In genomic region chr12:82688619-82689018, GRCh38 we compare ENCODE assay signal across 8 cellular contexts. TPM values are rescaled to one million over a fixed set of nuclear protein-coding genes. Genes with fewer than 3 reads are reported as not detected.
DNase-seq lines count a peak whose midpoint lies in the region; ATAC-seq, FAIRE-seq and TF ChIP-seq lines count a peak whose summit lies in the region.

No MANE protein-coding gene starts in this region.

- no peak overlapping the region for H2AFZ ChIP-seq in OCI-LY3 (ENCODE audit: low read depth, low read length)

- peaks cover 5% of the 10 kb centered on the region for H3K36me3 Mint-ChIP-seq in activated CD4-positive, alpha-beta T cell treated with anti-CD3 and anti-CD28 coated beads for 36 hours (ENCODE audit: low read depth)

- peaks cover 10% of the 10 kb centered on the region for H3K4me1 Mint-ChIP-seq in activated CD4-positive, alpha-beta T cell treated with anti-CD3 and anti-CD28 coated beads for 36 hours

- H3K9me3 Mint-ChIP-seq in activated CD4-positive, alpha-beta T cell treated with anti-CD3 and anti-CD28 coated beads for 36 hours (ENCODE audit: low read depth): no peaks in the 10 kb centered on the region

- H3K27me3 ChIP-seq in OCI-LY3 (ENCODE audit: low read depth, low read length) (peaks cover 6% of the 10 kb centered on the region; the same call in 1 of the 2 replicates), skeletal muscle satellite cell (ENCODE audit: control insufficient read depth, insufficient read depth, low read length) (peaks cover 9% of the 10 kb centered on the region)

- H3K4me3 ChIP-seq in OCI-LY3 (ENCODE audit: low read length): peak overlapping the region; percentile 87; the same call in 1 of the 2 replicates
- peak overlapping the region; percentile 78 for H3K4me3 ChIP-seq in fibroblast of pulmonary artery (replicated peaks; ENCODE audit: low read depth, low read length)
- H3K4me3 ChIP-seq in skeletal muscle satellite cell (ENCODE audit: low read length): no peak overlapping the region

- no peak for DNase-seq in activated CD4-positive, alpha-beta T cell treated with anti-CD3 and anti-CD28 coated beads for 36 hours
- no peak for DNase-seq in activated CD4-positive, alpha-beta T cell treated with anti-CD3 and anti-CD28 coated beads, Interleukin-2, amount 50 U/mL, for 4 hours
- DNase-seq in fibroblast of pulmonary artery (ENCODE audit: low read depth) (no peak), D721Med (ENCODE audit: insufficient read length, low spot score) (no peak), occipital lobe (lab: John Stamatoyannopoulos, UW) (no peak)
- DNase-seq in stimulated activated CD4-positive, alpha-beta T cell treated with anti-CD3 and anti-CD28 coated beads, Interleukin-2, amount 100 ng/mL, for 48 hours: no peak

- ATAC-seq in activated CD4-positive, alpha-beta T cell treated with anti-CD3 and anti-CD28 coated beads for 36 hours: no peak

- H3K4me2 ChIP-seq in OCI-LY3 (ENCODE audit: low read length) (peak overlapping the region; percentile 93; the same call in 1 of the 2 replicates), skeletal muscle satellite cell (ENCODE audit: low read length) (peak overlapping the region; percentile 95)

- TF ChIP-seq CTCF in OCI-LY3 (IDR thresholded peaks at IDR 0.05; ENCODE audit: low read depth, low read length): no peak
- TF ChIP-seq CTCF in fibroblast of pulmonary artery (IDR thresholded peaks at IDR 0.05; ENCODE audit: low read length, missing control alignments): no peak
- TF ChIP-seq CTCF in D721Med (IDR thresholded peaks at IDR 0.05; ENCODE audit: insufficient read depth, missing control alignments): no peak

- H3K79me2 ChIP-seq in OCI-LY3 (ENCODE audit: low read length): no peaks in the 10 kb centered on the region

- POLR2A ChIA-PET in activated CD4-positive, alpha-beta T cell treated with anti-CD3 and anti-CD28 coated beads for 36 hours (lab: Charles Lee): no interaction called here

- no peaks in the 10 kb centered on the region for H3K9me3 ChIP-seq in OCI-LY3 (ENCODE audit: insufficient read depth, low read length)
- H3K9me3 ChIP-seq in skeletal muscle satellite cell (replicated peaks; ENCODE audit: low read length): no peaks in the 10 kb centered on the region

- H3K27ac Mint-ChIP-seq in activated CD4-positive, alpha-beta T cell treated with anti-CD3 and anti-CD28 coated beads for 36 hours: no peak overlapping the region

- H3K27me3 Mint-ChIP-seq in activated CD4-positive, alpha-beta T cell treated with anti-CD3 and anti-CD28 coated beads for 36 hours: peaks cover 4% of the 10 kb centered on the region

- H3K4me1 ChIP-seq in OCI-LY3 (ENCODE audit: low read length) (peaks cover 14% of the 10 kb centered on the region), skeletal muscle satellite cell (ENCODE audit: control insufficient read depth, insufficient read depth, low read length) (no peaks in the 10 kb centered on the region)

- intact Hi-C loops in activated CD4-positive, alpha-beta T cell treated with anti-CD3 and anti-CD28 coated beads for 36 hours (cut with DNase I, micrococcal nuclease): loop anchor here (5.0 to 10.0 kb wide), 4 partner anchors 161 to 466 kb away; no protein-coding TSS in a partner anchor

- H3K36me3 ChIP-seq in OCI-LY3 (replicated peaks; ENCODE audit: low read depth, low read length) (no peaks in the 10 kb centered on the region), skeletal muscle satellite cell (ENCODE audit: insufficient read depth, low read length) (no peaks in the 10 kb centered on the region)

- no peak for FAIRE-seq in D721Med (lab: Jason Lieb, UNC)

- no peaks in the 10 kb centered on the region for H4K20me1 ChIP-seq in OCI-LY3 (ENCODE audit: insufficient read depth, low read length)

- CTCF ChIA-PET in activated CD4-positive, alpha-beta T cell treated with anti-CD3 and anti-CD28 coated beads for 36 hours (lab: Charles Lee): no interaction called here

- H3K4me3 Mint-ChIP-seq in activated CD4-positive, alpha-beta T cell treated with anti-CD3 and anti-CD28 coated beads for 36 hours: peak overlapping the region; percentile 79

- H3K27ac ChIP-seq in OCI-LY3 (ENCODE audit: low read length): no peak overlapping the region

- H3K9ac ChIP-seq in OCI-LY3 (ENCODE audit: low read length) (no peak overlapping the region), skeletal muscle satellite cell (ENCODE audit: low read depth, low read length) (no peak overlapping the region)

RNA-seq across cellular contexts. Expression of gene TMTC2, which starts 1.9 kb away (rescaled TPM):
- total RNA-seq in activated CD4-positive, alpha-beta T cell treated with anti-CD3 and anti-CD28 coated beads for 36 hours: 1 to 10 TPM; 2.4 to 2.5 TPM
- 1.0 and 1.5 TPM in 2 replicates for total RNA-seq in skeletal muscle satellite cell (2012; rRNA removed)
- 22.9 TPM for total RNA-seq in occipital lobe
